In the genomic region with DNA sequence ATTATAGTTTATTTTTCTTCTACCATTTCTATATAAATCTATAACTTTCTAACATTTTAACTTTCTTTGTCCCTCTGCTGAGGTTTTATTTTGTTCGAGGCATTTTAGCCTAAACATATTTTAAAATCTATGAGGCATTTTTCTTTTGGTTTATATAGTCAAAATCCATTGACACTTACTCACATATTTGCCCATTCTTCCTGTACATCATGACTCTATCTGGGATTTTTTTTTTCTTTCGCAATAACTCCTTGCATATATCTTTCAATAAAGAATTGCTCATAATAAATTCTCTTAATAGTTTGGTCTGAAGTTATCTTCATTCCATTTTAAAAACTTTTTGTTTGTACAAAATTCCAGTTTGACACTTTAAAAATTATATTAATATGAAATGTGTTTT, we compare ENCODE assay signal across 23 cellular contexts.
A peak's percentile ranks its signal among the peaks of the same experiment; 100 is the strongest.
DNase-seq lines count a peak whose midpoint lies in the region; ATAC-seq and TF ChIP-seq lines count a peak whose summit lies in the region.
"Had no signal": no experiment of that assay in that cellular context is flagged by ENCODE, and none has a peak within 500 bp of the region (broad histone marks: within the 10 kb centered on the region; RNA-seq: fewer than 3 reads in every experiment).

No MANE protein-coding gene starts in this region.

- H3K36me3 ChIP-seq in breast epithelium, result no peaks in the 10 kb centered on the region
- no peaks in the 10 kb centered on the region for H3K36me3 ChIP-seq in adipocyte (ENCODE audit: control insufficient read depth, insufficient read depth, low read length, severe bottlenecking)
- H3K36me3 ChIP-seq: MG63, SJCRH30 had no signal

- H3K9ac ChIP-seq in adipocyte (ENCODE audit: low read length), result no peak overlapping the region

- no TSS peak for BruUV-seq in MCF 10A (replicated peaks; lab: Mats Ljungman, UMichigan)

- intact Hi-C loops in MCF 10A (cut with micrococcal nuclease) (no loop called here), breast epithelium (cut with DNase I; ENCODE audit: low total_unique reads) (no loop called here), left cardiac atrium (cut with DNase I) (no loop called here)

- H3K4me3 ChIP-seq in breast epithelium (no peak overlapping the region), adipocyte (ENCODE audit: low read length) (no peak overlapping the region)
- H3K4me3 ChIP-seq: MG63, SJCRH30 had no signal

- H3K9me3 Mint-ChIP-seq in MCF 10A (ENCODE audit: unreplicated experiment), result no peaks in the 10 kb centered on the region

- H3K36me3 Mint-ChIP-seq in MCF 10A (ENCODE audit: insufficient read depth, unreplicated experiment), result no peaks in the 10 kb centered on the region
- H3K36me3 Mint-ChIP-seq: CD8-positive, alpha-beta memory T cell had no signal

- POLR2A ChIA-PET in MCF 10A (lab: Yijun Ruan, JAX), result no interaction called here

- TF ChIP-seq CTCF in MCF 10A (IDR thresholded peaks at IDR 0.05; ENCODE audit: unreplicated experiment) (no peak), breast epithelium (IDR thresholded peaks at IDR 0.05) (no peak)

- no peaks in the 10 kb centered on the region for H3K4me1 Mint-ChIP-seq in MCF 10A (ENCODE audit: insufficient read depth, unreplicated experiment)
- H3K4me1 Mint-ChIP-seq: CD8-positive, alpha-beta memory T cell had no signal

- H3K27me3 ChIP-seq in breast epithelium (no peaks in the 10 kb centered on the region), adipocyte (replicated peaks; ENCODE audit: control insufficient read depth, insufficient read depth, low read length) (no peaks in the 10 kb centered on the region)
- H3K27me3 ChIP-seq: MG63, SJCRH30 had no signal

- no peaks in the 10 kb centered on the region for H3K4me1 ChIP-seq in breast epithelium
- no peaks in the 10 kb centered on the region for H3K4me1 ChIP-seq in adipocyte (ENCODE audit: control insufficient read depth, insufficient read depth, low read length)
- H3K4me1 ChIP-seq: SJCRH30 had no signal

- no peak overlapping the region for H3K4me3 Mint-ChIP-seq in MCF 10A (ENCODE audit: unreplicated experiment)
- H3K4me3 Mint-ChIP-seq: CD8-positive, alpha-beta memory T cell had no signal

- H3K27ac Mint-ChIP-seq in MCF 10A (ENCODE audit: low read depth, unreplicated experiment), result no peak overlapping the region
- H3K27ac Mint-ChIP-seq: CD8-positive, alpha-beta memory T cell had no signal

- TF ChIP-seq POLR2A in breast epithelium (IDR thresholded peaks at IDR 0.05), result no peak

- H3K27me3 Mint-ChIP-seq in MCF 10A (ENCODE audit: insufficient read depth, unreplicated experiment), result no peaks in the 10 kb centered on the region

- no peak for ATAC-seq in left cardiac atrium
- ATAC-seq: HCT116 had no signal

- H3K9me3 ChIP-seq in breast epithelium, result no peaks in the 10 kb centered on the region
- no peaks in the 10 kb centered on the region for H3K9me3 ChIP-seq in adipocyte (ENCODE audit: control insufficient read depth, low read length)
- H3K9me3 ChIP-seq: MG63, SJCRH30 had no signal

- H3K27ac ChIP-seq in breast epithelium, result no peak overlapping the region
- H3K27ac ChIP-seq: 22Rv1, C4-2B, SJCRH30 had no signal

- DNase-seq in MCF 10A (ENCODE audit: unreplicated experiment) (peak; percentile 17), breast epithelium (ENCODE audit: low spot score in 2 of 2) (no peak), adipocyte (ENCODE audit: low read depth) (peak; percentile 50), fibroblast of peridontal ligament (ENCODE audit: extremely low read depth) (peak; percentile 8), NCI-H446 treated with DMSO at 0.1 percent for 48 hours (lab: John Stamatoyannopoulos, UW) (no peak), left cardiac atrium (no peak), GOT3 (lab: John Stamatoyannopoulos, UW) (no peak), NCI-H1105 treated with DMSO at 0.1 percent for 48 hours (lab: John Stamatoyannopoulos, UW) (no peak)
- DNase-seq: Calu3; CD8-positive, alpha-beta memory T cell; DMS153; GF-D8; Kasumi-1; MG63; NCI-H1417 treated with DMSO at 0.1 percent for 48 hours; NCI-H187; NCI-H510A treated with DMSO at 0.1 percent for 48 hours; NCI-H748 treated with DMSO at 0.1 percent for 48 hours; SJCRH30; T-helper 1 cell had no signal

- CTCF ChIA-PET in MCF 10A (lab: Yijun Ruan, JAX), result no interaction called here

Comparison
In these comparisons a context has a peak if more than half of its experiments do, and no peak if none do; other contexts are left out.
1. DNase-seq: peak in MCF 10A (single experiment), adipocyte (single experiment) and fibroblast of peridontal ligament (single experiment); none in breast epithelium (0 of 2), NCI-H446 treated with DMSO at 0.1 percent for 48 hours (single experiment), left cardiac atrium (single experiment), GOT3 (single experiment) and NCI-H1105 treated with DMSO at 0.1 percent for 48 hours (single experiment).